ENCODE assay signal across 19 cellular contexts in genomic region chr6:44609051-44609612, GRCh38.
DNase-seq lines count a peak whose midpoint lies in the region; ATAC-seq, FAIRE-seq and TF ChIP-seq lines count a peak whose summit lies in the region.
"Had no signal": no experiment of that assay in that cellular context is flagged by ENCODE, and none has a peak within 500 bp of the region (broad histone marks: within the 10 kb centered on the region; RNA-seq: fewer than 3 reads in every experiment).

No MANE protein-coding gene starts in this region.

- TF ChIP-seq POLR2A in HepG2 (IDR thresholded peaks at IDR 0.05; ENCODE audit: insufficient read depth in 1 of 2, low read depth in 2 of 2, low read length in 2 of 2) = no peak
- no peak for TF ChIP-seq POLR2A in right lobe of liver (IDR thresholded peaks at IDR 0.05)

- intact Hi-C loops in HepG2 (cut with micrococcal nuclease; ENCODE audit: unreplicated experiment) = no loop called here
- intact Hi-C loops in right lobe of liver (cut with DNase I) = no loop called here

- no TSS peak for BruUV-seq in HepG2 (replicated peaks; lab: Mats Ljungman, UMichigan)

- ATAC-seq in HepG2 (no peak), right lobe of liver (no peak), HG03139 (IDR thresholded peaks at IDR 0.05; ENCODE audit: unreplicated experiment) (no peak)
- ATAC-seq: HCT116 had no signal

- POLR2A ChIA-PET in HepG2 (lab: Yijun Ruan, JAX) = no interaction called here

- H3K4me1 ChIP-seq in HepG2 (ENCODE audit: insufficient read depth, low read length) (no peaks in the 10 kb centered on the region), right lobe of liver (no peaks in the 10 kb centered on the region)

- TF ChIP-seq RAD21 in HepG2 (CRISPR knock-in tag; IDR thresholded peaks at IDR 0.05) = no peak

- 12% methylated on average over 1 of the region's 1 CpG for WGBS in HepG2 (ENCODE audit: low lambda C conversion rate)
- 85% methylated on average over 1 of the region's 1 CpG for WGBS in right lobe of liver (ENCODE audit: insufficient coverage, low coverage, low lambda C conversion rate, missing lambda C conversion rate)

- no peak for TF ChIP-seq CTCF in HepG2 (CRISPR knock-in tag; IDR thresholded peaks at IDR 0.05)
- no peak for TF ChIP-seq CTCF in right lobe of liver (IDR thresholded peaks at IDR 0.05)
- TF ChIP-seq CTCF in WERI-Rb-1 (IDR thresholded peaks at IDR 0.05; ENCODE audit: low read depth, low read length) = no peak

- H3K36me3 ChIP-seq in HepG2 (replicated peaks in 1 of 2; ENCODE audit: control insufficient read depth in 1 of 2, insufficient read depth in 2 of 2, low read length in 2 of 2) (no peaks in the 10 kb centered on the region), right lobe of liver (no peaks in the 10 kb centered on the region), WERI-Rb-1 (no peaks in the 10 kb centered on the region)

- H3K9ac ChIP-seq in HepG2 (ENCODE audit: insufficient read depth, low read depth, low read length) = no peak overlapping the region
- H3K9ac ChIP-seq: GM23248 had no signal

- CTCF ChIA-PET in HepG2 (lab: Yijun Ruan, JAX; ENCODE audit: low intra/inter-chr PET ratio, low total read pairs) = no interaction called here

- in situ Hi-C loops in HepG2 (cut with HindIII; ENCODE audit: extremely low pct_ligation_motif_present, low pct_unique_long_range_greater_than_20kb) = no loop called here

- no peaks in the 10 kb centered on the region for H3K79me2 ChIP-seq in HepG2 (ENCODE audit: insufficient read depth, low read length)

- no peak overlapping the region for H2AFZ ChIP-seq in HepG2 (ENCODE audit: low read length)
- H2AFZ ChIP-seq: GM23248 had no signal

- H3K27me3 ChIP-seq in HepG2 (ENCODE audit: control insufficient read depth in 1 of 2, insufficient read depth in 2 of 2, low read length in 2 of 2) (peaks cover 0 to 31% of the 10 kb centered on the region in 2 experiments; a peak in 2 of 5 replicates), right lobe of liver (no peaks in the 10 kb centered on the region), WERI-Rb-1 (ENCODE audit: insufficient read depth, low read depth, severe bottlenecking) (no peaks in the 10 kb centered on the region)

- no peak for TF ChIP-seq EP300 in HepG2 (IDR thresholded peaks at IDR 0.05; ENCODE audit: low read depth in 2 of 2, low read length in 2 of 2)
- TF ChIP-seq EP300 in HepG2 (CRISPR knock-in tag; IDR thresholded peaks at IDR 0.05; ENCODE audit: borderline replicate concordance) = no peak

- H4K20me1 ChIP-seq in HepG2 (ENCODE audit: insufficient read depth, low read length) = no peaks in the 10 kb centered on the region

- no peak for FAIRE-seq in HepG2 (lab: Jason Lieb, UNC)
- FAIRE-seq: GM12892 had no signal

- H3K27ac ChIP-seq in HepG2 (ENCODE audit: extremely low read length, insufficient read depth, low read length) (no peak overlapping the region), right lobe of liver (no peak overlapping the region), WERI-Rb-1 (no peak overlapping the region)
- H3K27ac ChIP-seq: GM23248 had no signal

- no peak overlapping the region for H3K4me2 ChIP-seq in HepG2 (ENCODE audit: low read depth, low read length)

- H3K4me3 ChIP-seq in HepG2 (replicated peaks in 1 of 3; ENCODE audit: insufficient read depth in 1 of 3, low read depth in 2 of 3, low read length in 3 of 3) = no peak overlapping the region
- H3K4me3 ChIP-seq in right lobe of liver = no peak overlapping the region
- no peak overlapping the region for H3K4me3 ChIP-seq in WERI-Rb-1 (ENCODE audit: low read depth, low read length)
- H3K4me3 ChIP-seq: GM23248 had no signal

- DNase-seq in HepG2 (ENCODE audit: low spot score) (no peak), right lobe of liver (no peak), WERI-Rb-1 (peak; percentile 8), foreskin melanocyte (peak; percentile 13), NCI-H748 (lab: John Stamatoyannopoulos, UW; ENCODE audit: unreplicated experiment) (no peak)
- no peak for DNase-seq in activated CD4-positive, alpha-beta T cell treated with anti-CD3 and anti-CD28 coated beads, Interleukin-2, amount 50 U/mL, for 4 hours
- DNase-seq: 8988T; C1 segment of cervical spinal cord; Calu3; CD4-positive, alpha-beta memory T cell; COR-L47; DMS53; DMS79 treated with DMSO at 0.1 percent for 48 hours; GF-D8; GM23248; H9 had no signal

- H3K9me3 ChIP-seq in HepG2 (ENCODE audit: low read length) (no peaks in the 10 kb centered on the region), right lobe of liver (no peaks in the 10 kb centered on the region), WERI-Rb-1 (ENCODE audit: severe bottlenecking) (no peaks in the 10 kb centered on the region)

TF ChIP-seq in HepG2, 621 proteins besides CTCF, POLR2A, EP300 and RAD21 (continues in another document):
- no peak for TF ChIP-seq ATF4 (CRISPR knock-in tag; IDR thresholded peaks at IDR 0.05)
- no peak for TF ChIP-seq ZNF841 (CRISPR knock-in tag; IDR thresholded peaks at IDR 0.05; ENCODE audit: borderline replicate concordance)
- peak in 1 of 2 experiments; percentile 55; a peak in 1 of 4 replicates for TF ChIP-seq MAFK (conservative IDR thresholded peaks at IDR 0.05 in 1 of 2, IDR thresholded peaks at IDR 0.05 in 1 of 2; ENCODE audit: low read length in 2 of 2)
- 0 out of 2 replicates have a peak, but pooled peaks have one; percentile 22 for TF ChIP-seq ZBTB40 (IDR thresholded peaks at IDR 0.05)
- TF ChIP-seq ZBTB40 (CRISPR knock-in tag; IDR thresholded peaks at IDR 0.05) = no peak
- no peak for TF ChIP-seq ZNF891 (CRISPR knock-in tag; IDR thresholded peaks at IDR 0.05)
- TF ChIP-seq ZBTB20 (CRISPR knock-in tag; IDR thresholded peaks at IDR 0.05; ENCODE audit: borderline replicate concordance, low read depth) = no peak
- TF ChIP-seq ZNF296 (CRISPR knock-in tag; conservative IDR thresholded peaks at IDR 0.05) = no peak

Comparison
In these comparisons a context has a peak if more than half of its experiments do, and no peak if none do; other contexts are left out.
1. DNase-seq: peak in WERI-Rb-1 (single experiment) and foreskin melanocyte (single experiment); none in HepG2 (single experiment), right lobe of liver (0 of 3), NCI-H748 (single experiment) and activated CD4-positive, alpha-beta T cell treated with anti-CD3 and anti-CD28 coated beads, Interleukin-2, amount 50 U/mL, for 4 hours (0 of 2).